Comparison of ENCODE assay signal across 33 cellular contexts in the genomic region with DNA sequence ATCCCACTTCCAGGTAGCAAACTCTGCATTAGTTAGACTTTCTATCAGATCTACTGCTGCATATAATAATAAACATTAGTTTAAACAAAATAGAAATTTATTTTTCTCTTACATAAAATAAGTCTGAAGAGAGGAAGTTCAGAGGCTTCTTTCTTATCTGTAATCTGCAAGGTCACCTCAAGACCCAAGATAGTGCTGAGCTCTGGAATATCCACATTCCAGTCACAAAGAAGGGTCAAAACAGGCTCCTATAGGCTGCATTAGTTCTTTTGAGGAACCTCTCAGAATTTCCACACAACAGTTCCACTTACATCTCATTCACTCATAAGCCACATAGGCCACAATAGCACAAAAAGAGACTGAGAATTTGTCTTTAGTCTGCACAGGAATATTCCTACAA. TPM values are rescaled to one million over a fixed set of nuclear protein-coding genes. Genes with fewer than 3 reads are reported as not detected.
"Had no signal": no experiment of that assay in that cellular context is flagged by ENCODE, and none has a peak within 500 bp of the region (broad histone marks: within the 10 kb centered on the region; RNA-seq: fewer than 3 reads in every experiment).

No MANE protein-coding gene starts in this region.

- H3K27ac Mint-ChIP-seq: activated B cell treated with CpG ODN at 0.5 μM for 24 hours; activated CD8-positive, alpha-beta T cell treated with anti-CD3 and anti-CD28 coated beads for 36 hours; activated naive CD4-positive, alpha-beta T cell treated with anti-CD3 and anti-CD28 coated beads, Interleukin-2, amount 50 U/mL, for 24 hours; activated naive CD8-positive, alpha-beta T cell treated with anti-CD3 and anti-CD28 coated beads, Interleukin-2, amount 50 U/mL, for 24 hours; activated T-helper 2 cell treated with anti-CD3 and anti-CD28 coated beads, Interferon-gamma antibody, Interleukin-2, Interleukin-4, amounts not matched to agents 10 μg/mL and 5 μg/mL and 100 μg/mL, durations not matched to agents 14 hours and 24 hours and 36 hours; immature natural killer cell; mesothelial cell of epicardium; naive B cell; nephron progenitor cell; stimulated activated naive B cell treated with anti-CD40 and anti-IgM and Interleukin-4, amounts not matched to agents 10 μg/mL and 1 μg/mL and 100 μg/mL, for 72 hours had no signal

- ATAC-seq: activated CD8-positive, alpha-beta T cell treated with anti-CD3 and anti-CD28 coated beads for 36 hours; activated naive CD8-positive, alpha-beta T cell treated with anti-CD3 and anti-CD28 coated beads, Interleukin-2, amount 50 U/mL, for 24 hours; left colon; psoas muscle; stimulated activated naive B cell treated with anti-CD40 and anti-IgM and Interleukin-4, amounts not matched to agents 10 μg/mL and 1 μg/mL and 100 μg/mL, for 72 hours had no signal

- H3K4me3 Mint-ChIP-seq: activated B cell treated with CpG ODN at 0.5 μM for 24 hours; activated CD8-positive, alpha-beta T cell treated with anti-CD3 and anti-CD28 coated beads for 36 hours; activated naive CD4-positive, alpha-beta T cell treated with anti-CD3 and anti-CD28 coated beads, Interleukin-2, amount 50 U/mL, for 24 hours; activated naive CD8-positive, alpha-beta T cell treated with anti-CD3 and anti-CD28 coated beads, Interleukin-2, amount 50 U/mL, for 24 hours; immature natural killer cell; mesothelial cell of epicardium; naive B cell; nephron progenitor cell; stimulated activated naive B cell treated with anti-CD40 and anti-IgM and Interleukin-4, amounts not matched to agents 10 μg/mL and 1 μg/mL and 100 μg/mL, for 72 hours had no signal

- H3K27me3 Mint-ChIP-seq: activated B cell treated with CpG ODN at 0.5 μM for 24 hours; activated CD8-positive, alpha-beta T cell treated with anti-CD3 and anti-CD28 coated beads for 36 hours; activated naive CD4-positive, alpha-beta T cell treated with anti-CD3 and anti-CD28 coated beads, Interleukin-2, amount 50 U/mL, for 24 hours; activated naive CD8-positive, alpha-beta T cell treated with anti-CD3 and anti-CD28 coated beads, Interleukin-2, amount 50 U/mL, for 24 hours; stimulated activated naive B cell treated with anti-CD40 and anti-IgM and Interleukin-4, amounts not matched to agents 10 μg/mL and 1 μg/mL and 100 μg/mL, for 72 hours had no signal

- H3K27ac ChIP-seq: neutrophil, ovary, psoas muscle, tibial nerve had no signal

- H3K36me3 Mint-ChIP-seq: activated naive CD4-positive, alpha-beta T cell treated with anti-CD3 and anti-CD28 coated beads, Interleukin-2, amount 50 U/mL, for 24 hours; immature natural killer cell; mesothelial cell of epicardium; naive B cell; stimulated activated naive B cell treated with anti-CD40 and anti-IgM and Interleukin-4, amounts not matched to agents 10 μg/mL and 1 μg/mL and 100 μg/mL, for 72 hours had no signal

- H3K9me3 Mint-ChIP-seq: activated B cell treated with CpG ODN at 0.5 μM for 24 hours; activated CD8-positive, alpha-beta T cell treated with anti-CD3 and anti-CD28 coated beads for 36 hours; activated naive CD4-positive, alpha-beta T cell treated with anti-CD3 and anti-CD28 coated beads, Interleukin-2, amount 50 U/mL, for 24 hours; activated naive CD8-positive, alpha-beta T cell treated with anti-CD3 and anti-CD28 coated beads, Interleukin-2, amount 50 U/mL, for 24 hours; activated T-helper 2 cell treated with anti-CD3 and anti-CD28 coated beads, Interferon-gamma antibody, Interleukin-2, Interleukin-4, amounts not matched to agents 10 μg/mL and 5 μg/mL and 100 μg/mL, durations not matched to agents 14 hours and 24 hours and 36 hours; immature natural killer cell; naive B cell; stimulated activated naive B cell treated with anti-CD40 and anti-IgM and Interleukin-4, amounts not matched to agents 10 μg/mL and 1 μg/mL and 100 μg/mL, for 72 hours had no signal

- H3K4me1 ChIP-seq: psoas muscle, tibial nerve had no signal

- H3K4me1 Mint-ChIP-seq: activated B cell treated with CpG ODN at 0.5 μM for 24 hours; immature natural killer cell; mesothelial cell of epicardium; nephron progenitor cell; stimulated activated naive B cell treated with anti-CD40 and anti-IgM and Interleukin-4, amounts not matched to agents 10 μg/mL and 1 μg/mL and 100 μg/mL, for 72 hours had no signal

- H3K27me3 ChIP-seq: neutrophil, ovary, tibial nerve had no signal

- DNase-seq: activated B cell treated with CpG ODN at 0.5 μM for 24 hours; activated CD4-positive, alpha-beta T cell treated with anti-CD3 and anti-CD28 coated beads, Interleukin-2, amount 50 U/mL, for 1 hour; activated CD8-positive, alpha-beta T cell treated with anti-CD3 and anti-CD28 coated beads for 36 hours; activated naive CD8-positive, alpha-beta T cell treated with anti-CD3 and anti-CD28 coated beads, Interleukin-2, amount 50 U/mL, for 24 hours; activated T-cell treated with anti-CD3 and anti-CD28 coated beads, Interleukin-2, amount 50 U/mL, for 48 hours; amygdala; caudate nucleus; head of caudate nucleus; hippocampal formation; immature natural killer cell; kidney; left colon; mammary epithelial cell; naive B cell; nephron progenitor cell; ovary; psoas muscle; stimulated activated CD4-positive, alpha-beta T cell treated with anti-CD3 and anti-CD28 coated beads, Interleukin-1b, Interleukin-23, amount 100 ng/mL, for 48 hours; stimulated activated naive B cell treated with anti-CD40 and anti-IgM and Interleukin-4, amounts not matched to agents 10 μg/mL and 1 μg/mL and 100 μg/mL, for 72 hours; T-helper 9 cell had no signal

- H3K4me2 ChIP-seq: smooth muscle cell had no signal

- H3K9me3 ChIP-seq: neutrophil, ovary, psoas muscle, tibial nerve had no signal

- H3K4me3 ChIP-seq: ovary, psoas muscle, smooth muscle cell, tibial nerve had no signal

- H3K36me3 ChIP-seq: ovary, tibial nerve had no signal

RNA-seq across cellular contexts. Expression of a gene that starts 15.3 kb away (rescaled TPM):
- total RNA-seq: activated B cell treated with CpG ODN at 0.5 μM for 24 hours; activated CD8-positive, alpha-beta T cell treated with anti-CD3 and anti-CD28 coated beads for 36 hours; activated T-helper 2 cell treated with anti-CD3 and anti-CD28 coated beads, Interferon-gamma antibody, Interleukin-2, Interleukin-4, amounts not matched to agents 10 μg/mL and 5 μg/mL and 100 μg/mL, durations not matched to agents 14 hours and 24 hours and 36 hours; chondrocyte; mammary epithelial cell had no signal

RNA-seq across cellular contexts. Expression of a gene that starts 33.5 kb away (rescaled TPM):
- total RNA-seq: activated B cell treated with CpG ODN at 0.5 μM for 24 hours; activated CD8-positive, alpha-beta T cell treated with anti-CD3 and anti-CD28 coated beads for 36 hours; activated T-helper 2 cell treated with anti-CD3 and anti-CD28 coated beads, Interferon-gamma antibody, Interleukin-2, Interleukin-4, amounts not matched to agents 10 μg/mL and 5 μg/mL and 100 μg/mL, durations not matched to agents 14 hours and 24 hours and 36 hours; chondrocyte; endothelial cell of umbilical vein; fibroblast of lung; fibroblast of villous mesenchyme; kidney; liver; mammary epithelial cell; mesothelial cell of epicardium; ovary; psoas muscle; smooth muscle cell; temporal lobe; tibial nerve; ureter had no signal
